In the genomic region with DNA sequence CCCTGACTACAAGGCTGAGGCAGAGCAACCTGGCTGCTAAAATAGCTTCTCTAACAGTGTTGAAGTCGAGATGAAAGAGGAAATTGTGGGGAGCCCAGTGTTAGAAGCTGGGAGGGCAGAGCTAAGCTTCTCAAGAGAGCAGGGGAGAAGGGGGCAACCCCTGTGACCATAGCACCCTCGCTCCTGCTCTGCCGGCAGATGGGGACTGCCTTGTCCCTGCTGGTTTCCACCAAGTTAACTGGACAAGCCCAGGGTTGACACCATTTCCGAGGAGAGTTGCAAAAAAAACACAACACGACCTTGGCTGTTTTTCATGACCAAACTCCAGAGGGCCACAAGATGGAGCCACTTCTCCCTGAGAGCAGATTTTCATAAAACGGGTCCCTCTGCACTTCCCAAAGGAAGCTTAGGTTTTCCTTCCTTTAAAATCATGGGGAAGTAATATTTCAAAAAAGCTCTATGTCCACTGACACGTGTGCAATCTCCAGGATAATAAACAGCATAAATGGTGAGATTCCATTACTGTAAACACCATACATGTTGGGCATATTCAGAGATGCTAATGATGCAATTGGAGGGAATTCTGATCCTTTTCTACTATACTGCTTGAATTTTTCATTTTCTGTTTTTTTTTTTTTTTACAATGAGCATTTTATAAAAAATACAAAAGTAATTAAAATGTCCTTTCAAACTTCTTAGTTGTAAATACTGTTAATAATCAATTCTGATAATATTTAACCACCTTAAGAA, we compare ENCODE assay signal across 8 cellular contexts.
DNase-seq lines count a peak whose midpoint lies in the region; ATAC-seq and TF ChIP-seq lines count a peak whose summit lies in the region.

No MANE protein-coding gene starts in this region.

- H4K20me1 ChIP-seq in OCI-LY7 (ENCODE audit: insufficient read depth, low read length) = no peaks in the 10 kb centered on the region

- TF ChIP-seq CTCF in OCI-LY7 (conservative IDR thresholded peaks at IDR 0.05; ENCODE audit: low read length) = peak; percentile 83
- peak; percentile 48 for TF ChIP-seq CTCF in endothelial cell (IDR thresholded peaks at IDR 0.05; ENCODE audit: unreplicated experiment)

- peaks cover 55% of the 10 kb centered on the region for H3K36me3 Mint-ChIP-seq in endothelial cell (ENCODE audit: low read depth, unreplicated experiment)

- H3K4me1 ChIP-seq in OCI-LY7 (ENCODE audit: insufficient read depth, low read length, poor library complexity, severe bottlenecking) = no peaks in the 10 kb centered on the region

- ATAC-seq in HG03139 (IDR thresholded peaks at IDR 0.05; ENCODE audit: unreplicated experiment) = no peak
- ATAC-seq in GM18907 (IDR thresholded peaks at IDR 0.05; ENCODE audit: unreplicated experiment) = no peak

- no peak overlapping the region for H3K4me3 ChIP-seq in OCI-LY7 (ENCODE audit: low read depth, low read length, poor library complexity, severe bottlenecking)

- CTCF ChIA-PET in OCI-LY7 (lab: Charles Lee; ENCODE audit: unreplicated experiment) = interaction anchor here (0.5 to 0.6 kb wide), 2 partner anchors 10 to 11 kb away, joined by 3 read pairs; no protein-coding TSS in a partner anchor

- no peak overlapping the region for H3K4me3 Mint-ChIP-seq in endothelial cell (ENCODE audit: unreplicated experiment)

- H3K4me2 ChIP-seq in OCI-LY7 (ENCODE audit: low read length) = no peak overlapping the region

- intact Hi-C loops in OCI-LY7 (cut with micrococcal nuclease; ENCODE audit: unreplicated experiment) = loop anchor here (1.0 to 10.0 kb wide), 2 partner anchors 413 to 491 kb away; no protein-coding TSS in a partner anchor

- POLR2A ChIA-PET in OCI-LY7 (lab: Charles Lee) = interaction anchor here (0.6 to 1.7 kb wide), 5 partner anchors 9 to 581 kb away, joined by 3 to 4 read pairs (median 3); no protein-coding TSS in a partner anchor

- H3K79me2 ChIP-seq in OCI-LY7 (ENCODE audit: insufficient read depth, low read depth, low read length) = no peaks in the 10 kb centered on the region

- DNase-seq in 8988T = peak; percentile 26
- peak; percentile 55 for DNase-seq in GM03348 (ENCODE audit: low spot score)
- DNase-seq in OCI-LY7 (ENCODE audit: low spot score) = peak; percentile 30
- peak; percentile 26 for DNase-seq in endothelial cell (ENCODE audit: low spot score)
- peak; percentile 19 for DNase-seq in renal cortical epithelial cell (ENCODE audit: low read depth)
- DNase-seq in effector CD4-positive, alpha-beta T cell = no peak

- no peaks in the 10 kb centered on the region for H3K9me3 Mint-ChIP-seq in endothelial cell (ENCODE audit: unreplicated experiment)

- no peak overlapping the region for H3K27ac ChIP-seq in OCI-LY7 (ENCODE audit: low read depth, low read length, poor library complexity, severe bottlenecking)

- BruUV-seq in OCI-LY7 (replicated peaks; lab: Mats Ljungman, UMichigan) = no TSS peak

- peaks cover 15% of the 10 kb centered on the region; the same call in 1 of the 2 replicates for H3K36me3 ChIP-seq in OCI-LY7 (ENCODE audit: insufficient read depth, low read length)

- no peaks in the 10 kb centered on the region for H3K9me3 ChIP-seq in OCI-LY7 (ENCODE audit: low read length)

- H3K27ac Mint-ChIP-seq in endothelial cell (ENCODE audit: unreplicated experiment) = no peak overlapping the region

- peaks cover 7% of the 10 kb centered on the region for H3K27me3 Mint-ChIP-seq in endothelial cell (ENCODE audit: unreplicated experiment)

- peaks cover 12% of the 10 kb centered on the region for H3K4me1 Mint-ChIP-seq in endothelial cell (ENCODE audit: unreplicated experiment)

- no peak overlapping the region for H2AFZ ChIP-seq in OCI-LY7 (ENCODE audit: low read length)

- H3K9me2 ChIP-seq in OCI-LY7 (ENCODE audit: insufficient read depth, low read length) = no peaks in the 10 kb centered on the region
